ENCODE assay signal across 8 cellular contexts in genomic region chr20:45347936-45348809, GRCh38. TPM values are rescaled to one million over a fixed set of nuclear protein-coding genes. Genes with fewer than 3 reads are reported as not detected.
A peak's percentile ranks its signal among the peaks of the same experiment; 100 is the strongest.
DNase-seq lines count a peak whose midpoint lies in the region; ATAC-seq and TF ChIP-seq lines count a peak whose summit lies in the region.

Gene SDC4 (minus strand): TSS chr20:45348424. CDS start chr20:45348384, 40 bp downstream.

- TF ChIP-seq CTCF in cardiac fibroblast (IDR thresholded peaks at IDR 0.05; ENCODE audit: low read depth, low read length): no peak
- no peak for TF ChIP-seq CTCF in OCI-LY7 (conservative IDR thresholded peaks at IDR 0.05; ENCODE audit: low read length)

- no TSS peak for BruUV-seq in OCI-LY7 (replicated peaks; lab: Mats Ljungman, UMichigan)

- H2AFZ ChIP-seq in OCI-LY7 (ENCODE audit: low read length): no peak within 1 kb of the TSS

- ATAC-seq in HG03439 (IDR thresholded peaks at IDR 0.05; ENCODE audit: unreplicated experiment): no peak

- CTCF ChIA-PET in OCI-LY7 (lab: Charles Lee; ENCODE audit: unreplicated experiment): no interaction called here

- intact Hi-C loops in OCI-LY7 (cut with micrococcal nuclease; ENCODE audit: unreplicated experiment): no loop called here

- POLR2A ChIA-PET in OCI-LY7 (lab: Charles Lee): no interaction called here

- peaks cover 11% of the 10 kb centered on the region for H3K4me1 ChIP-seq in OCI-LY7 (ENCODE audit: insufficient read depth, low read length, poor library complexity, severe bottlenecking)

- H3K4me2 ChIP-seq in OCI-LY7 (ENCODE audit: low read length): no peak within 1 kb of the TSS

- H3K79me2 ChIP-seq in OCI-LY7 (ENCODE audit: insufficient read depth, low read depth, low read length): no peaks in the 10 kb centered on the region

- H3K9me3 ChIP-seq in OCI-LY7 (ENCODE audit: low read length): no peaks in the 10 kb centered on the region

- no peaks in the 10 kb centered on the region for H3K36me3 ChIP-seq in OCI-LY7 (ENCODE audit: insufficient read depth, low read length)

- H4K20me1 ChIP-seq in OCI-LY7 (ENCODE audit: insufficient read depth, low read length): no peaks in the 10 kb centered on the region

- no peaks in the 10 kb centered on the region for H3K9me2 ChIP-seq in OCI-LY7 (ENCODE audit: insufficient read depth, low read length)

- peak; percentile 23 for DNase-seq in DMS153 (lab: John Stamatoyannopoulos, UW)
- DNase-seq in M059J (ENCODE audit: low read depth): peak; percentile 82
- peak; percentile 24 for DNase-seq in activated CD4-positive, CD25-positive, alpha-beta regulatory T cell treated with anti-CD3 and anti-CD28 coated beads, Interleukin-2, amount 50 U/mL, for 16 hours (ENCODE audit: low read depth, low spot score)
- peak; percentile 56 to 74 for DNase-seq in cardiac fibroblast (ENCODE audit: low read depth in 2 of 2)
- DNase-seq in islet precursor cell: peak; percentile 80
- DNase-seq in stimulated activated CD4-positive, alpha-beta T cell treated with anti-CD3 and anti-CD28 coated beads, Interleukin-1b, Interleukin-23, amount 100 ng/mL, for 1 hour (ENCODE audit: low read depth in 2 of 2): peak; percentile 45 to 47
- DNase-seq in OCI-LY7 (ENCODE audit: low spot score): no peak

- H3K27ac ChIP-seq in OCI-LY7 (ENCODE audit: low read depth, low read length, poor library complexity, severe bottlenecking): no peak within 1 kb of the TSS

- peak within 1 kb of the TSS; percentile 83 to 88 for H3K4me3 ChIP-seq in cardiac fibroblast (replicated peaks in 1 of 2; ENCODE audit: low read depth in 2 of 2, low read length in 2 of 2)
- H3K4me3 ChIP-seq in OCI-LY7 (ENCODE audit: low read depth, low read length, poor library complexity, severe bottlenecking): no peak within 1 kb of the TSS

RNA-seq across cellular contexts. Expression of gene SDC4, which starts in this region (rescaled TPM):
- total RNA-seq in M059J (2014; rRNA removed; shearing (Covaris generic)): 177 and 189 TPM in 2 replicates
- not detected in 2 replicates for total RNA-seq in OCI-LY7 (2014; rRNA removed; shearing (Covaris generic))
- not detected in 2 replicates for total RNA-seq in OCI-LY7 (2022)

Comparison
In these comparisons a context has a peak if more than half of its experiments do, and no peak if none do; other contexts are left out.
1. RNA of gene SDC4 (total RNA-seq): 177 to 189 TPM in M059J; not detected in OCI-LY7; every median in the first group is over 100 times any median in the second.